29 cellular contexts compared by ENCODE assay signal in genomic region chr13:50141660-50142010, GRCh38.
A peak's percentile ranks its signal among the peaks of the same experiment; 100 is the strongest.
DNase-seq lines count a peak whose midpoint lies in the region; ATAC-seq and TF ChIP-seq lines count a peak whose summit lies in the region.
"Had no signal": no experiment of that assay in that cellular context is flagged by ENCODE, and none has a peak within 500 bp of the region (broad histone marks: within the 10 kb centered on the region; RNA-seq: fewer than 3 reads in every experiment).

No MANE protein-coding gene starts in this region.

- ATAC-seq in WTC11 = no peak
- ATAC-seq: activated naive CD4-positive, alpha-beta T cell treated with anti-CD3 and anti-CD28 coated beads, Interleukin-2, amount 50 U/mL, for 72 hours; PC-3; psoas muscle; stimulated activated naive CD8-positive, alpha-beta T cell treated with anti-CD3 and anti-CD28 coated beads, Interleukin-15, amount 100 ng/mL, for 72 hours had no signal

- H3K4me1 ChIP-seq in OCI-LY1 (ENCODE audit: insufficient read depth, low read length, severe bottlenecking) (peaks cover 41% of the 10 kb centered on the region), spleen (peaks cover 0 to 36% (median 14%) of the 10 kb centered on the region in 6 donors)
- H3K4me1 ChIP-seq: psoas muscle, tibial artery had no signal

- peak overlapping the region; percentile 18; the same call in 1 of the 2 replicates for H3K9ac ChIP-seq in OCI-LY1 (ENCODE audit: low read length)
- H3K9ac ChIP-seq: neural progenitor cell had no signal

- 0 out of 2 replicates have a peak, but pooled peaks cover 3% of the 10 kb centered on the region for H3F3A ChIP-seq in OCI-LY1 (ENCODE audit: insufficient read depth, low read length)

- H3K9me3 Mint-ChIP-seq in activated naive CD4-positive, alpha-beta T cell treated with anti-CD3 and anti-CD28 coated beads, Interleukin-2, amount 50 U/mL, for 24 hours = no peaks in the 10 kb centered on the region
- no peaks in the 10 kb centered on the region for H3K9me3 Mint-ChIP-seq in WTC11
- H3K9me3 Mint-ChIP-seq: activated CD4-positive, alpha-beta memory T cell treated with anti-CD3 and anti-CD28 coated beads, Interleukin-2, amount 10 ng/mL, durations not matched to agents 7 days and 5 days; activated naive CD4-positive, alpha-beta T cell treated with anti-CD3 and anti-CD28 coated beads, Interleukin-2, amount 50 U/mL, for 72 hours; IgD-negative memory B cell; memory B cell; neural progenitor cell; stimulated activated naive CD8-positive, alpha-beta T cell treated with anti-CD3 and anti-CD28 coated beads, Interleukin-15, amount 100 ng/mL, for 72 hours had no signal

- peaks cover 6% of the 10 kb centered on the region for H3K4me1 Mint-ChIP-seq in activated naive CD4-positive, alpha-beta T cell treated with anti-CD3 and anti-CD28 coated beads, Interleukin-2, amount 50 U/mL, for 24 hours
- peaks cover 33% of the 10 kb centered on the region for H3K4me1 Mint-ChIP-seq in WTC11

- TF ChIP-seq CTCF in OCI-LY1 (IDR thresholded peaks at IDR 0.05; ENCODE audit: low read length) = no peak
- no peak for TF ChIP-seq CTCF in WTC11 (IDR thresholded peaks at IDR 0.05)
- TF ChIP-seq CTCF in spleen (IDR thresholded peaks at IDR 0.05 in 8 of 11, conservative IDR thresholded peaks at IDR 0.05 in 3 of 11) = no peak

- H3K4me3 Mint-ChIP-seq in activated naive CD4-positive, alpha-beta T cell treated with anti-CD3 and anti-CD28 coated beads, Interleukin-2, amount 50 U/mL, for 24 hours = no peak overlapping the region
- H3K4me3 Mint-ChIP-seq in WTC11 = no peak overlapping the region
- H3K4me3 Mint-ChIP-seq: activated CD4-positive, alpha-beta memory T cell treated with anti-CD3 and anti-CD28 coated beads, Interleukin-2, amount 10 ng/mL, durations not matched to agents 7 days and 5 days; IgD-negative memory B cell; memory B cell; neural progenitor cell; stimulated activated naive CD8-positive, alpha-beta T cell treated with anti-CD3 and anti-CD28 coated beads, Interleukin-15, amount 100 ng/mL, for 72 hours had no signal

- peak overlapping the region; percentile 42 for H3K27ac Mint-ChIP-seq in activated naive CD4-positive, alpha-beta T cell treated with anti-CD3 and anti-CD28 coated beads, Interleukin-2, amount 50 U/mL, for 24 hours
- peak overlapping the region; percentile 52; the same call in 1 of the 2 replicates for H3K27ac Mint-ChIP-seq in WTC11
- H3K27ac Mint-ChIP-seq: activated CD4-positive, alpha-beta memory T cell treated with anti-CD3 and anti-CD28 coated beads, Interleukin-2, amount 10 ng/mL, durations not matched to agents 7 days and 5 days; activated naive CD4-positive, alpha-beta T cell treated with anti-CD3 and anti-CD28 coated beads, Interleukin-2, amount 50 U/mL, for 72 hours; IgD-negative memory B cell; memory B cell; neural progenitor cell; stimulated activated naive CD8-positive, alpha-beta T cell treated with anti-CD3 and anti-CD28 coated beads, Interleukin-15, amount 100 ng/mL, for 72 hours had no signal

- H3K27me3 ChIP-seq in OCI-LY1 (ENCODE audit: insufficient read depth, low read length) (no peaks in the 10 kb centered on the region), spleen (replicated peaks in 1 of 7) (no peaks in the 10 kb centered on the region)
- H3K27me3 ChIP-seq: heart right ventricle, tibial artery had no signal

- no peaks in the 10 kb centered on the region for H3K9me3 ChIP-seq in OCI-LY1 (ENCODE audit: low read length)
- no peaks in the 10 kb centered on the region for H3K9me3 ChIP-seq in spleen
- H3K9me3 ChIP-seq: heart right ventricle, psoas muscle, tibial artery had no signal

- POLR2A ChIA-PET in WTC11 (lab: Charles Lee) = no interaction called here

- no peaks in the 10 kb centered on the region for H3K36me3 ChIP-seq in OCI-LY1 (ENCODE audit: insufficient read depth, low read length)
- no peaks in the 10 kb centered on the region for H3K36me3 ChIP-seq in spleen
- H3K36me3 ChIP-seq: heart right ventricle, neural progenitor cell, tibial artery had no signal

- H3K27me3 Mint-ChIP-seq in activated naive CD4-positive, alpha-beta T cell treated with anti-CD3 and anti-CD28 coated beads, Interleukin-2, amount 50 U/mL, for 24 hours = no peaks in the 10 kb centered on the region
- peaks cover 8% of the 10 kb centered on the region for H3K27me3 Mint-ChIP-seq in WTC11 (ENCODE audit: low read depth)

- H3K36me3 Mint-ChIP-seq in activated naive CD4-positive, alpha-beta T cell treated with anti-CD3 and anti-CD28 coated beads, Interleukin-2, amount 50 U/mL, for 24 hours = no peaks in the 10 kb centered on the region
- no peaks in the 10 kb centered on the region for H3K36me3 Mint-ChIP-seq in WTC11
- H3K36me3 Mint-ChIP-seq: activated naive CD4-positive, alpha-beta T cell treated with anti-CD3 and anti-CD28 coated beads, Interleukin-2, amount 50 U/mL, for 72 hours; memory B cell; neural progenitor cell had no signal

- no peaks in the 10 kb centered on the region for H3K9me2 ChIP-seq in OCI-LY1 (ENCODE audit: low read depth, low read length)

- H3K4me2 ChIP-seq in OCI-LY1 (ENCODE audit: low read length) = peak overlapping the region; percentile 35; the same call in 1 of the 2 replicates

- intact Hi-C loops in spleen (cut with DNase I; ENCODE audit: low total_unique reads) = no loop called here

- peak overlapping the region; percentile 59 for H2AFZ ChIP-seq in OCI-LY1 (ENCODE audit: low read length)
- H2AFZ ChIP-seq: neural progenitor cell had no signal

- no peak for TF ChIP-seq POLR2A in spleen (IDR thresholded peaks at IDR 0.05)

- no peak for DNase-seq in activated naive CD4-positive, alpha-beta T cell treated with Interleukin-2 at 50 U/mL for 16 hours
- no peak for DNase-seq in WTC11 (ENCODE audit: low spot score)
- no peak for DNase-seq in spleen
- no peak for DNase-seq in NCI-H446 (lab: John Stamatoyannopoulos, UW)
- DNase-seq in substantia nigra (lab: John Stamatoyannopoulos, UW) = no peak
- no peak for DNase-seq in NCI-H1930 (lab: John Stamatoyannopoulos, UW)
- DNase-seq: 8988T; activated CD4-positive, alpha-beta memory T cell treated with anti-CD3 and anti-CD28 coated beads, Interleukin-2, amount 10 ng/mL, durations not matched to agents 7 days and 5 days; activated CD4-positive, CD25-positive, alpha-beta regulatory T cell treated with anti-CD3 and anti-CD28 coated beads, Interleukin-2, amount 50 U/mL, for 72 hours; activated CD8-positive, alpha-beta memory T cell treated with anti-CD3 and anti-CD28 coated beads, Interleukin-2, amount 50 U/mL, for 48 hours; anterior cingulate cortex; effector memory CD4-positive, alpha-beta T cell; H7; heart right ventricle; NCI-H1417; NCI-H2081 treated with DMSO at 0.1 percent for 48 hours; NCI-H226; PC-3; psoas muscle; SHP77 treated with DMSO at 0.1 percent for 48 hours; stimulated activated naive CD8-positive, alpha-beta T cell treated with anti-CD3 and anti-CD28 coated beads, Interleukin-15, amount 100 ng/mL, for 72 hours; T-helper 1 cell; tibial artery had no signal

- H4K20me1 ChIP-seq in OCI-LY1 (ENCODE audit: insufficient read depth, low read length) = no peaks in the 10 kb centered on the region

- H3K27ac ChIP-seq in OCI-LY1 (ENCODE audit: low read depth, low read length, poor library complexity, severe bottlenecking) = peak overlapping the region; percentile 34
- peak overlapping the region in 6 of 8 donors; percentile 45 to 79 (median 68) for H3K27ac ChIP-seq in spleen
- no peak overlapping the region for H3K27ac ChIP-seq in substantia nigra (ENCODE audit: low read depth, low read length, poor library complexity, severe bottlenecking)
- H3K27ac ChIP-seq: neural progenitor cell, psoas muscle had no signal

- H3K4me3 ChIP-seq in OCI-LY1 (ENCODE audit: low read depth, low read length, poor library complexity, severe bottlenecking) (no peak overlapping the region), spleen (peak overlapping the region in 1 of 8 donors; percentile 18)
- H3K4me3 ChIP-seq: neural progenitor cell, psoas muscle, tibial artery had no signal

- no peaks in the 10 kb centered on the region for H3K79me2 ChIP-seq in OCI-LY1 (ENCODE audit: insufficient read depth, low read length)

- CTCF ChIA-PET in WTC11 (lab: Charles Lee) = interaction anchor here (1.1 kb wide), 1 partner anchor 48 kb away, joined by 3 read pairs; no protein-coding TSS in a partner anchor

TF ChIP-seq in WTC11, 78 proteins besides CTCF, POLR2A, EP300 and RAD21 (continues in another document):
- no peak for TF ChIP-seq ATF2 (CRISPR knock-in tag; IDR thresholded peaks at IDR 0.05; ENCODE audit: borderline replicate concordance, low read depth)
- no peak for TF ChIP-seq ZSCAN18 (CRISPR knock-in tag; IDR thresholded peaks at IDR 0.05)
- TF ChIP-seq ZNF512 (CRISPR knock-in tag; IDR thresholded peaks at IDR 0.05; ENCODE audit: borderline replicate concordance) = no peak
